12 cellular contexts compared by ENCODE assay signal in the genomic region with DNA sequence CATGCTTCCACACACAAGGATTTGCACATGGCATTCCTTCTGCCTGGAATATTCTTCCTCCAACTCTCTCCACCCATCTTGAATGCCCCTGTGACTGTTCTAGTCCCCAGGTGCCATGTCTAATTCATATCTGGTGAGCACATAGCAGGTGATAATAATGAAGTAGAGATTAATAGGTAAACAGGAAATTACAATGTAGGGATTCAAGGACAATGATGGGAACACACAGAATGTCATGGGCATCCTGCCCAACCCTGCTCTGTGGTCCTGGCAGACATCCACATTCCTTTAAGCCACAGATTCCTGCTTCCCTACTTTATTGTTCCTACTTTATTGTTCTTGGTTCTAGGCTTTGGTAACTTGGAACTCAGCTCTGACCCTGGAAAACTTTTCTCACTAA.
A peak's percentile ranks its signal among the peaks of the same experiment; 100 is the strongest.
DNase-seq lines count a peak whose midpoint lies in the region; ATAC-seq and TF ChIP-seq lines count a peak whose summit lies in the region.
"Had no signal": no experiment of that assay in that cellular context is flagged by ENCODE, and none has a peak within 500 bp of the region (broad histone marks: within the 10 kb centered on the region; RNA-seq: fewer than 3 reads in every experiment).

No MANE protein-coding gene starts in this region.

- no peaks in the 10 kb centered on the region for H3K9me3 ChIP-seq in body of pancreas

- H3K4me1 ChIP-seq in body of pancreas = peaks cover 6% of the 10 kb centered on the region

- H3K27ac ChIP-seq in body of pancreas = no peak overlapping the region
- H3K27ac ChIP-seq: coronary artery had no signal

- intact Hi-C loops in body of pancreas (cut with DNase I) = no loop called here

- DNase-seq in COR-L47 (lab: John Stamatoyannopoulos, UW) (peak; percentile 70), HT1080 (ENCODE audit: low read depth) (peak; percentile 82), body of pancreas (peak; percentile 42 to 56 (median 42)), kidney glomerular epithelial cell (lab: John Stamatoyannopoulos, UW) (peak; percentile 79), SIG-M5 (lab: John Stamatoyannopoulos, UW) (no peak), erythroblast (lab: John Stamatoyannopoulos, UW) (no peak)
- no peak for DNase-seq in central memory CD4-positive, alpha-beta T cell
- no peak for DNase-seq in activated naive CD4-positive, alpha-beta T cell treated with Interleukin-2 at 50 U/mL for 16 hours
- DNase-seq: activated T-cell treated with anti-CD3 and anti-CD28 coated beads, Interleukin-2, amount 50 U/mL, for 48 hours; naive thymus-derived CD8-positive, alpha-beta T cell; stimulated activated CD4-positive, alpha-beta T cell treated with anti-CD3 and anti-CD28 coated beads, Interleukin-1b, Interleukin-23, amount 100 ng/mL, for 48 hours had no signal

- no peaks in the 10 kb centered on the region for H3K36me3 ChIP-seq in body of pancreas (replicated peaks in 1 of 2; ENCODE audit: insufficient read depth in 1 of 2, low read depth in 2 of 2)

- no peak for TF ChIP-seq CTCF in body of pancreas (IDR thresholded peaks at IDR 0.05)

- peak; percentile 82 for ATAC-seq in body of pancreas
- ATAC-seq: naive thymus-derived CD8-positive, alpha-beta T cell had no signal

- H3K4me3 ChIP-seq in body of pancreas = no peak overlapping the region
- H3K4me3 ChIP-seq: coronary artery had no signal

- TF ChIP-seq POLR2A in body of pancreas (IDR thresholded peaks at IDR 0.05) (no peak), erythroblast (IDR thresholded peaks at IDR 0.05; ENCODE audit: low read length) (no peak)

- no peaks in the 10 kb centered on the region for H3K27me3 ChIP-seq in body of pancreas

Comparison
In these comparisons a context has a peak if more than half of its experiments do, and no peak if none do; other contexts are left out.
1. DNase-seq: peak in COR-L47 (single experiment), HT1080 (single experiment), body of pancreas (4 of 4) and kidney glomerular epithelial cell (single experiment); none in SIG-M5 (single experiment), erythroblast (0 of 2), central memory CD4-positive, alpha-beta T cell (single experiment) and activated naive CD4-positive, alpha-beta T cell treated with Interleukin-2 at 50 U/mL for 16 hours (single experiment).